29 cellular contexts compared by ENCODE assay signal in the genomic region with DNA sequence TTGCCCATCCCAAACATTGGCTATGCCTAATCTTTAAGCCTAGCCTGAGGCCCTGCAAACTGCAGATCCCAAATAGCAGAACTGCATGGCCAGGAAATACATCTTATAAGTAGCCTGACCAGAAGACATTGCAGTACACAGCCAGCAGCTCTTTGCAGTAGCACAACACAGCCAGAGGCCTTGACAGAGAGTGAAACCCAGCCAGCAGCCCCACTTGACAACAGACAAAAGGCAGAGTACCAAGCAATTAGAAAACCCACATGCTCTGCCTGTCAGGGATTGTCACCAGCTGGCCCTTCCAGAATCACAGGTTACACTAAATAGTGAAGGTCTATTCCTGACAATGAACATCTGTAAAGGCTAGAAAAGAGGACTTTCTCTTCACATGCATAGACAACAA.
"Had no signal": no experiment of that assay in that cellular context is flagged by ENCODE, and none has a peak within 500 bp of the region (broad histone marks: within the 10 kb centered on the region; RNA-seq: fewer than 3 reads in every experiment).

No MANE protein-coding gene starts in this region.

- H3K4me1 ChIP-seq: adrenal gland, body of pancreas, foreskin keratinocyte, gastrocnemius medialis had no signal

- DNase-seq: activated B cell treated with CpG ODN at 0.5 μM for 24 hours; activated CD4-positive, alpha-beta T cell treated with anti-CD3 and anti-CD28 coated beads for 48 hours; activated CD4-positive, alpha-beta T cell treated with anti-CD3 and anti-CD28 coated beads, Interleukin-2, amount 50 U/mL, for 1 hour; activated CD4-positive, alpha-beta T cell treated with anti-CD3 and anti-CD28 coated beads, Interleukin-2, amount 50 U/mL, for 48 hours; activated CD8-positive, alpha-beta memory T cell treated with anti-CD3 and anti-CD28 coated beads for 24 hours; activated CD8-positive, alpha-beta T cell treated with anti-CD3 and anti-CD28 coated beads for 36 hours; activated effector memory CD4-positive, alpha-beta T cell treated with anti-CD3 and anti-CD28 coated beads, Interleukin-2, amount 50 U/mL, for 16 hours; activated naive CD4-positive, alpha-beta T cell treated with anti-CD3 and anti-CD28 coated beads for 36 hours; activated naive CD8-positive, alpha-beta T cell treated with anti-CD3 and anti-CD28 coated beads for 36 hours; activated naive CD8-positive, alpha-beta T cell treated with anti-CD3 and anti-CD28 coated beads, Interleukin-2, amount 50 U/mL, for 24 hours; activated T-cell treated with anti-CD3 and anti-CD28 coated beads, Interleukin-2, amount 50 U/mL, for 48 hours; adrenal gland; amygdala; aorta; body of pancreas; caudate nucleus; cortex of kidney; dermis blood vessel endothelial cell; effector CD4-positive, alpha-beta T cell; effector memory CD8-positive, alpha-beta T cell; erythroblast; foreskin keratinocyte; gastrocnemius medialis; glutamatergic neuron; T-helper 1 cell; T-helper 17 cell; T1000; WERI-Rb-1 had no signal

- H3K27me3 ChIP-seq: adrenal gland, body of pancreas, esophagus muscularis mucosa, foreskin keratinocyte, gastrocnemius medialis had no signal

- H3K9me3 ChIP-seq: adrenal gland, body of pancreas, gastrocnemius medialis had no signal

- H3K4me3 ChIP-seq: adrenal gland, body of pancreas, esophagus muscularis mucosa, gastrocnemius medialis had no signal

- H3K27ac ChIP-seq: adrenal gland, body of pancreas, esophagus muscularis mucosa, foreskin keratinocyte, gastrocnemius medialis, WERI-Rb-1 had no signal

- H3K36me3 ChIP-seq: adrenal gland, esophagus muscularis mucosa, gastrocnemius medialis, WERI-Rb-1 had no signal
